In the genomic region with DNA sequence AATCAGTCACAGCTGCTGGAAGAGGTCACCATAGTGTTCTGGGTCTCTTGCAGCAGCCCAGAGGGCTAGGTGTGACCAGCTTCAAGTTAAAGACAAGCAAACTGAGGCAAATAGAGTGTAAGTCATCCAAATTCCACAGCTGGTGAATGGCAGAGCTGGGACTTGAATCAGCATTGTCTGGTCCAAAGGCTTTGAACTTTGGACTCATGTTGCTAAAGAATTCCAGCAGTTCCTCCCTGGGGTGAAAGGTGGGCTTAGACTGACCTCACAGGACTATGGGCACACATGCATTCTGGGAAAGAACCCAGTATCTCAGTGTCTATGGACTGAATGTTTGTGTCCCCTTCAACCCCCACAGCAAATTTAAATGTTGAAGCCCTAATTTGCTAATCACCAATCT, we compare ENCODE assay signal across 38 cellular contexts. TPM values are rescaled to one million over a fixed set of nuclear protein-coding genes. Genes with fewer than 3 reads are reported as not detected.
DNase-seq lines count a peak whose midpoint lies in the region; ATAC-seq, FAIRE-seq and TF ChIP-seq lines count a peak whose summit lies in the region.
"Had no signal": no experiment of that assay in that cellular context is flagged by ENCODE, and none has a peak within 500 bp of the region (broad histone marks: within the 10 kb centered on the region; RNA-seq: fewer than 3 reads in every experiment).

No MANE protein-coding gene starts in this region.

- H3K36me3 ChIP-seq in H1 (ENCODE audit: control insufficient read depth in 2 of 4, insufficient read depth in 4 of 4, low read length in 3 of 4) (no peaks in the 10 kb centered on the region), HepG2 (replicated peaks in 1 of 2; ENCODE audit: control insufficient read depth in 1 of 2, insufficient read depth in 2 of 2, low read length in 2 of 2) (no peaks in the 10 kb centered on the region), liver (ENCODE audit: control insufficient read depth in 4 of 4, insufficient read depth in 3 of 4, low read depth in 1 of 4, low read length in 3 of 4) (no peaks in the 10 kb centered on the region)
- H3K36me3 ChIP-seq: BE2C; BLaER1; BLaER1 treated with 17β-estradiol and CSF1 and Interleukin-3, amounts not matched to agents 10 nM and 100 nM had no signal

- intact Hi-C loops in HepG2 (cut with micrococcal nuclease; ENCODE audit: unreplicated experiment), result no loop called here

- BruUV-seq in HepG2 (replicated peaks; lab: Mats Ljungman, UMichigan), result no TSS peak

- ATAC-seq in HepG2 (no peak), GM21723 (IDR thresholded peaks at IDR 0.05; ENCODE audit: unreplicated experiment) (no peak), HG02981 (IDR thresholded peaks at IDR 0.05; ENCODE audit: unreplicated experiment) (no peak)
- ATAC-seq: A549; CD8-positive, alpha-beta T cell had no signal

- no peak overlapping the region for H4K8ac ChIP-seq in H1 (ENCODE audit: extremely low read depth, insufficient read depth, low read length)

- H2BK15ac ChIP-seq in H1 (ENCODE audit: low read length), result no peak overlapping the region

- 0 out of 2 replicates have a peak overlapping the region, but pooled peaks have one; percentile 1 for H2BK12ac ChIP-seq in H1 (ENCODE audit: low read depth, low read length)

- no peak overlapping the region for H3K23ac ChIP-seq in H1 (ENCODE audit: insufficient read length)

- in situ Hi-C loops in HepG2 (cut with HindIII; ENCODE audit: extremely low pct_ligation_motif_present, low pct_unique_long_range_greater_than_20kb), result no loop called here

- no peaks in the 10 kb centered on the region for H4K20me1 ChIP-seq in H1 (replicated peaks in 1 of 2; ENCODE audit: control insufficient read depth in 1 of 2, insufficient read depth in 2 of 2, low read length in 2 of 2)
- no peaks in the 10 kb centered on the region for H4K20me1 ChIP-seq in HepG2 (ENCODE audit: insufficient read depth, low read length)
- H4K20me1 ChIP-seq: BLaER1; BLaER1 treated with 17β-estradiol and CSF1 and Interleukin-3, amounts not matched to agents 10 nM and 100 nM had no signal

- no peak overlapping the region for H2BK120ac ChIP-seq in H1 (replicated peaks; ENCODE audit: low read depth, low read length)

- TF ChIP-seq POLR2A in H1 (IDR thresholded peaks at IDR 0.05; ENCODE audit: control extremely low read depth in 1 of 2, low read depth in 2 of 2, low read length in 2 of 2), result no peak
- no peak for TF ChIP-seq POLR2A in HepG2 (IDR thresholded peaks at IDR 0.05; ENCODE audit: insufficient read depth in 1 of 2, low read depth in 2 of 2, low read length in 2 of 2)

- H3K27me3 ChIP-seq in H1 (replicated peaks in 1 of 4; ENCODE audit: control insufficient read depth in 3 of 4, extremely low read depth in 1 of 4, insufficient read depth in 3 of 4, low read length in 3 of 4) (no peaks in the 10 kb centered on the region), HepG2 (ENCODE audit: control insufficient read depth in 1 of 2, insufficient read depth in 2 of 2, low read length in 2 of 2) (no peaks in the 10 kb centered on the region; a peak in 1 of 5 replicates), liver (ENCODE audit: control insufficient read depth in 4 of 4, insufficient read depth in 4 of 4, low read length in 3 of 4) (no peaks in the 10 kb centered on the region)
- H3K27me3 ChIP-seq: BLaER1; BLaER1 treated with 17β-estradiol and CSF1 and Interleukin-3, amounts not matched to agents 10 nM and 100 nM had no signal

- H3K4me1 ChIP-seq in H1 (replicated peaks in 1 of 4; ENCODE audit: control insufficient read depth in 3 of 4, insufficient read depth in 4 of 4, low read length in 3 of 4) (peaks cover 0 to 7% (median 1%) of the 10 kb centered on the region in 4 experiments; a peak in 4 of 7 replicates), HepG2 (ENCODE audit: insufficient read depth, low read length) (no peaks in the 10 kb centered on the region), liver (ENCODE audit: control insufficient read depth in 4 of 4, insufficient read depth in 4 of 4, low read length in 3 of 4) (no peaks in the 10 kb centered on the region)
- H3K4me1 ChIP-seq: A549; BE2C; BLaER1; BLaER1 treated with 17β-estradiol and CSF1 and Interleukin-3, amounts not matched to agents 10 nM and 100 nM; Caco-2 had no signal

- H3K9ac ChIP-seq in H1 (replicated peaks in 1 of 4; ENCODE audit: extremely low read depth in 1 of 4, low read depth in 3 of 4, low read length in 3 of 4) (no peak overlapping the region), HepG2 (ENCODE audit: insufficient read depth, low read depth, low read length) (no peak overlapping the region), liver (ENCODE audit: low read depth in 1 of 2, low read length in 2 of 2) (no peak overlapping the region)
- H3K9ac ChIP-seq: BLaER1; BLaER1 treated with 17β-estradiol and CSF1 and Interleukin-3, amounts not matched to agents 10 nM and 100 nM had no signal

- H3K9me3 ChIP-seq in H1 (ENCODE audit: insufficient read depth in 2 of 2, low read depth in 1 of 2, low read length in 1 of 2) (no peaks in the 10 kb centered on the region), HepG2 (ENCODE audit: low read length) (no peaks in the 10 kb centered on the region), liver (ENCODE audit: control insufficient read depth in 4 of 4, low read length in 3 of 4) (no peaks in the 10 kb centered on the region)
- H3K9me3 ChIP-seq: A549; BE2C; BLaER1; BLaER1 treated with 17β-estradiol and CSF1 and Interleukin-3, amounts not matched to agents 10 nM and 100 nM; Caco-2 had no signal

- H3K23me2 ChIP-seq in H1 (ENCODE audit: low read depth, low read length), result no peaks in the 10 kb centered on the region; the same call in 1 of the 2 replicates

- H3K56ac ChIP-seq in H1 (replicated peaks; ENCODE audit: insufficient read length, low read depth, low read length), result no peak overlapping the region

- no peak for TF ChIP-seq RAD21 in H1 (IDR thresholded peaks at IDR 0.05 in 1 of 2, conservative IDR thresholded peaks at IDR 0.05 in 1 of 2; ENCODE audit: low read depth in 2 of 2, low read length in 2 of 2)
- TF ChIP-seq RAD21 in HepG2 (CRISPR knock-in tag; IDR thresholded peaks at IDR 0.05), result no peak
- no peak for TF ChIP-seq RAD21 in liver (IDR thresholded peaks at IDR 0.05)

- H3K27ac ChIP-seq in H1 (ENCODE audit: low read depth, low read length), result no peak overlapping the region
- no peak overlapping the region for H3K27ac ChIP-seq in HepG2 (ENCODE audit: extremely low read length, insufficient read depth, low read length)
- no peak overlapping the region for H3K27ac ChIP-seq in liver (ENCODE audit: low read depth in 1 of 2, low read length in 2 of 2)
- H3K27ac ChIP-seq: 22Rv1; A549; BLaER1; BLaER1 treated with 17β-estradiol and CSF1 and Interleukin-3, amounts not matched to agents 10 nM and 100 nM; C4-2B had no signal

- H4K91ac ChIP-seq in H1 (replicated peaks; ENCODE audit: insufficient read length, low read length), result peak overlapping the region; percentile 72

- no peak overlapping the region for H2BK5ac ChIP-seq in H1 (ENCODE audit: low read depth, low read length)

- POLR2A ChIA-PET in H1 (lab: Charles Lee; ENCODE audit: partially characterized antibody) (no interaction called here), HepG2 (lab: Yijun Ruan, JAX) (no interaction called here)

- no peak for TF ChIP-seq EP300 in H1 (IDR thresholded peaks at IDR 0.05; ENCODE audit: borderline replicate concordance in 1 of 2, low read depth in 2 of 2, low read length in 2 of 2)
- no peak for TF ChIP-seq EP300 in HepG2 (IDR thresholded peaks at IDR 0.05; ENCODE audit: low read depth in 2 of 2, low read length in 2 of 2)
- TF ChIP-seq EP300 in HepG2 (CRISPR knock-in tag; IDR thresholded peaks at IDR 0.05; ENCODE audit: borderline replicate concordance), result no peak

- H3K4me2 ChIP-seq in H1 (ENCODE audit: insufficient read depth in 1 of 2, low read depth in 2 of 2, low read length in 2 of 2) (no peak overlapping the region), HepG2 (ENCODE audit: low read depth, low read length) (no peak overlapping the region)
- H3K4me2 ChIP-seq: A549; BLaER1; BLaER1 treated with 17β-estradiol and CSF1 and Interleukin-3, amounts not matched to agents 10 nM and 100 nM had no signal

- no peak overlapping the region for H3K14ac ChIP-seq in H1 (ENCODE audit: insufficient read length)

- H3K4me3 ChIP-seq in H1 (ENCODE audit: extremely low read depth in 1 of 4, insufficient read depth in 2 of 4, low read depth in 3 of 4, low read length in 4 of 4), result no peak overlapping the region
- H3K4me3 ChIP-seq in HepG2 (replicated peaks in 1 of 3; ENCODE audit: insufficient read depth in 1 of 3, low read depth in 2 of 3, low read length in 3 of 3), result no peak overlapping the region
- no peak overlapping the region for H3K4me3 ChIP-seq in liver (ENCODE audit: low read depth in 1 of 3, low read length in 3 of 3)
- H3K4me3 ChIP-seq: A549; BLaER1; BLaER1 treated with 17β-estradiol and CSF1 and Interleukin-3, amounts not matched to agents 10 nM and 100 nM had no signal

- DNase-seq in H1 (ENCODE audit: low read depth in 1 of 2, low spot score in 2 of 2), result no peak
- peak; percentile 2 for DNase-seq in HepG2 (ENCODE audit: low spot score)
- no peak for DNase-seq in SW480 (ENCODE audit: low spot score)
- DNase-seq: 8988T; ACHN; AML-193; BE2C; C1 segment of cervical spinal cord; Caco-2; Calu3; CD4-positive, alpha-beta memory T cell; CD4-positive, alpha-beta T cell; CD4-positive, CD25-positive, alpha-beta regulatory T cell; CD8-positive, alpha-beta memory T cell; CD8-positive, alpha-beta T cell; COR-L47; DMS 273 treated with DMSO at 0.1 percent for 48 hours; DMS153; DMS53; DMS79; DMS79 treated with DMSO at 0.1 percent for 48 hours; DND-41; EL had no signal

- H3K4ac ChIP-seq in H1 (replicated peaks; ENCODE audit: insufficient read length, low read depth, low read length), result no peak overlapping the region

- H3K79me2 ChIP-seq in H1 (ENCODE audit: control insufficient read depth in 1 of 2, insufficient read depth in 2 of 2, low read length in 2 of 2) (no peaks in the 10 kb centered on the region), HepG2 (ENCODE audit: insufficient read depth, low read length) (no peaks in the 10 kb centered on the region)

- TF ChIP-seq CTCF in H1 (IDR thresholded peaks at IDR 0.05; ENCODE audit: control extremely low read depth in 1 of 3, insufficient read depth in 1 of 3, low read depth in 1 of 3, low read length in 3 of 3) (no peak), HepG2 (CRISPR knock-in tag; IDR thresholded peaks at IDR 0.05) (no peak), liver (IDR thresholded peaks at IDR 0.05; ENCODE audit: low read depth, low read length, missing input control) (no peak)

- H4K5ac ChIP-seq in H1 (ENCODE audit: insufficient read length, low read depth, low read length), result no peak overlapping the region

- H3K79me1 ChIP-seq in H1 (ENCODE audit: low read depth, low read length), result no peaks in the 10 kb centered on the region

- FAIRE-seq in H1 (lab: Jason Lieb, UNC) (no peak), HepG2 (lab: Jason Lieb, UNC) (no peak)
- FAIRE-seq: A204.1, A549, D721Med had no signal

- H2BK20ac ChIP-seq in H1 (ENCODE audit: low read length), result no peak overlapping the region; the same call in 1 of the 2 replicates

- no peak overlapping the region for H2AFZ ChIP-seq in H1 (ENCODE audit: low read length)
- no peak overlapping the region for H2AFZ ChIP-seq in HepG2 (ENCODE audit: low read length)

- no peak overlapping the region; the same call in 1 of the 2 replicates for H3K18ac ChIP-seq in H1 (ENCODE audit: extremely low read depth, low read length)

- no peak overlapping the region for H2AK5ac ChIP-seq in H1 (ENCODE audit: low read depth, low read length)

- CTCF ChIA-PET in H1 (lab: Charles Lee; ENCODE audit: partially characterized antibody) (interaction anchor here (1.0 to 2.1 kb wide), 2 partner anchors 49 to 63 kb away, joined by 3 to 5 read pairs; no protein-coding TSS in a partner anchor), HepG2 (lab: Yijun Ruan, JAX; ENCODE audit: low intra/inter-chr PET ratio, low total read pairs) (no interaction called here)

RNA-seq across cellular contexts. Expression of gene TUNAR, which starts 54.8 kb away (rescaled TPM):
- 63.7 and 63.9 TPM in 2 replicates for total RNA-seq in H1 (2021; fragmentation: NEBNext Ultra II Directional; extraction: Animal tissue kit (Norgen Biotek cat#: 25700))
- polyA plus RNA-seq in H1 (2011; rRNA removed) (12.3 and 12.8 TPM in 2 replicates), HepG2 (2011; rRNA removed) (not detected in 2 replicates), liver (not detected)
- 18.2 TPM for polyA plus RNA-seq in H1 (2011; cell fraction: cytosol; rRNA removed)
- polyA plus RNA-seq in H1 (2011; cell fraction: nucleus; rRNA removed), result 13.0 TPM
- 48.9 to 70.8 TPM (median 51.8 TPM) in 4 replicates for polyA plus RNA-seq in H1 (2012, experiment 1 of 2)
- polyA plus RNA-seq in H1 (2012, experiment 2 of 2), result 53.8 TPM
- polyA plus RNA-seq in H1 (2013, experiment 1 of 2), result 46.4 TPM
- 49.6 TPM for polyA plus RNA-seq in H1 (2013, experiment 2 of 2)
- polyA minus RNA-seq in H1 (2011; rRNA and poly(A)+ RNA removed), result 11.2 and 12.1 TPM in 2 replicates
- 16.5 TPM for polyA minus RNA-seq in H1 (2011; cell fraction: cytosol; rRNA and poly(A)+ RNA removed)
- 15.7 TPM for polyA minus RNA-seq in H1 (2011; cell fraction: nucleus; rRNA and poly(A)+ RNA removed)
- total RNA-seq in HepG2 (2016; rRNA removed; fragmentation: Illumina TruSeq; extraction: Trizol) (not detected in 2 replicates), liver (under 1 TPM in 1 of 2 donors, not detected in 1; 0.14 TPM)
- total RNA-seq in HepG2 (2016; cell fraction: cytosol; rRNA removed; fragmentation: Illumina TruSeq; extraction: Trizol; ENCODE audit: low read depth), result not detected in 2 replicates
- not detected in 2 replicates for total RNA-seq in HepG2 (2016; cell fraction: insoluble cytoplasmic fraction; rRNA removed; fragmentation: Illumina TruSeq; extraction: Trizol)
- not detected in 2 replicates for total RNA-seq in HepG2 (2016; cell fraction: membrane; rRNA removed; fragmentation: Illumina TruSeq; extraction: Trizol)
- not detected in 2 replicates for total RNA-seq in HepG2 (2016; cell fraction: nucleus; rRNA removed; fragmentation: Illumina TruSeq; extraction: Trizol)
- polyA plus RNA-seq in HepG2 (2011; cell fraction: cytosol; rRNA removed), result not detected in 2 replicates
- polyA plus RNA-seq in HepG2 (2011; cell fraction: nucleus; rRNA removed), result not detected in 2 replicates
- polyA plus RNA-seq in HepG2 (2012), result not detected in 2 replicates
- not detected in 2 replicates for polyA plus RNA-seq in HepG2 (2016; cell fraction: cytosol; fragmentation: Illumina TruSeq; extraction: Trizol; ENCODE audit: low read depth)
- not detected in 2 replicates for polyA plus RNA-seq in HepG2 (2016; cell fraction: insoluble cytoplasmic fraction; fragmentation: Illumina TruSeq; extraction: Trizol; ENCODE audit: low read depth)
- polyA plus RNA-seq in HepG2 (2016; cell fraction: membrane; fragmentation: Illumina TruSeq; extraction: Trizol; ENCODE audit: low read depth), result not detected in 2 replicates
- polyA plus RNA-seq in HepG2 (2016; cell fraction: nucleus; fragmentation: Illumina TruSeq; extraction: Trizol; ENCODE audit: insufficient read depth, low read depth), result not detected in 2 replicates
- polyA minus RNA-seq in HepG2 (2011; rRNA and poly(A)+ RNA removed; ENCODE audit: low replicate concordance), result not detected in 2 replicates
- not detected in 2 replicates for polyA minus RNA-seq in HepG2 (2011; cell fraction: cytosol; rRNA and poly(A)+ RNA removed)
- polyA minus RNA-seq in HepG2 (2011; cell fraction: nucleus; rRNA and poly(A)+ RNA removed), result not detected in 2 replicates
- total RNA-seq: A172; A673; Caco-2; Calu3; CD4-positive, alpha-beta memory T cell; CD4-positive, alpha-beta T cell; CD4-positive, CD25-positive, alpha-beta regulatory T cell; CD8-positive, alpha-beta memory T cell; CD8-positive, alpha-beta T cell had no signal
- polyA plus RNA-seq: A549; AG04450; BJ; CD14-positive monocyte; CD4-positive, alpha-beta memory T cell; CD4-positive, CD25-positive, alpha-beta regulatory T cell; CD8-positive, alpha-beta memory T cell had no signal

Comparison
In these comparisons a context has a peak if more than half of its experiments do, and no peak if none do; other contexts are left out.
1. RNA of gene TUNAR, which starts 54.8 kb away (total RNA-seq): 63.7 to 63.9 TPM in H1; 0.14 TPM in liver and not detected in HepG2; every median in the first group is over 10 times any median in the second.